ENCODE assay signal across 11 cellular contexts in the genomic region with DNA sequence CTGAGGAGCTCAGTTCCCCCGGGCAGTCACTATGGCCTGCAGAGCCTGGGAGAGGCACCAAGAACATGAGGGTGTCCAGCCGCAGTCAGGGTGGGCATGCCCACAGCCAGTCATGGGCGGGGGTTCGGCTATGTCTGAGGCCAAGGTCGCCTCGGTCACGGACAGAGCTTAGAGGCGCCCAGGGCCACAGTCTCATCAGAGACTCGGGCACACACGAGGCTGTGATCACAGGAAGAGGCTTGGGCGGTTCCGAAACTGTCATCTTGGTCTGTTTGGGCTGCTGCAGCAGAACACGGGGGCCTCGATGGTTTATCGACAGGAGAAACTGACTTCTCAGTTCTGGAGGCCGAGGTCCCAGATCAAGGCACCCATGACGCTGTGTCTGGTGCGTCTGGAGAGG. TPM values are rescaled to one million over a fixed set of nuclear protein-coding genes. Genes with fewer than 3 reads are reported as not detected.
"Had no signal": no experiment of that assay in that cellular context is flagged by ENCODE, and none has a peak within 500 bp of the region (broad histone marks: within the 10 kb centered on the region; RNA-seq: fewer than 3 reads in every experiment).

No MANE protein-coding gene starts in this region.

- DNase-seq: IMR-90, KBM-7, KG1 had no signal

- H3K36me3 Mint-ChIP-seq: IgD-negative memory B cell had no signal

- H3K4me3 Mint-ChIP-seq: IgD-negative memory B cell had no signal

- ATAC-seq: HepG2, K562 had no signal

- H3K4me3 ChIP-seq: K562 had no signal

- H3K4me2 ChIP-seq: KMS-11 had no signal

- H3K27ac Mint-ChIP-seq: IgD-negative memory B cell had no signal

- FAIRE-seq: HepG2, HTR-8/SVneo, K562 had no signal

- H3K27ac ChIP-seq: HL-60, KMS-11 had no signal

- H3K9ac ChIP-seq: KMS-11 had no signal

RNA-seq across cellular contexts. Expression of a gene that starts 9.7 kb away (rescaled TPM):
- total RNA-seq: HepG2, HT-29, HT1080, IMR-90, K562 had no signal
- polyA plus RNA-seq: HepG2, IgD-negative memory B cell, IMR-90, K562 had no signal
